ENCODE assay signal across 9 cellular contexts in genomic region chr3:111691293-111691909, GRCh38. TPM values are rescaled to one million over a fixed set of nuclear protein-coding genes. Genes with fewer than 3 reads are reported as not detected.
A peak's percentile ranks its signal among the peaks of the same experiment; 100 is the strongest.
DNase-seq lines count a peak whose midpoint lies in the region; ATAC-seq and TF ChIP-seq lines count a peak whose summit lies in the region.
"Had no signal": no experiment of that assay in that cellular context is flagged by ENCODE, and none has a peak within 500 bp of the region (broad histone marks: within the 10 kb centered on the region; RNA-seq: fewer than 3 reads in every experiment).

No MANE protein-coding gene starts in this region.

- no peaks in the 10 kb centered on the region for H3K4me1 ChIP-seq in gastroesophageal sphincter
- H3K4me1 ChIP-seq: SJCRH30 had no signal

- H3K4me3 ChIP-seq in gastroesophageal sphincter, result no peak overlapping the region
- H3K4me3 ChIP-seq: SJCRH30 had no signal

- H3K9me3 ChIP-seq in gastroesophageal sphincter, result no peaks in the 10 kb centered on the region
- H3K9me3 ChIP-seq: SJCRH30 had no signal

- H3K27me3 ChIP-seq in gastroesophageal sphincter, result no peaks in the 10 kb centered on the region
- H3K27me3 ChIP-seq: SJCRH30 had no signal

- H3K27ac ChIP-seq in gastroesophageal sphincter, result no peak overlapping the region
- H3K27ac ChIP-seq: SJCRH30 had no signal

- WGBS in gastroesophageal sphincter (ENCODE audit: low coverage in 1 of 2), 2 donors, result 32 to 46% methylated on average over 2 of the region's 2 CpGs

- no peak for TF ChIP-seq EP300 in gastroesophageal sphincter (IDR thresholded peaks at IDR 0.05)

- peak; percentile 65 for DNase-seq in Daoy (ENCODE audit: low read depth)
- DNase-seq in HT1080 (ENCODE audit: low read depth), result peak; percentile 61
- DNase-seq in SKM-1 (lab: John Stamatoyannopoulos, UW; ENCODE audit: unreplicated experiment), result peak; percentile 23
- peak; percentile 71 for DNase-seq in superior temporal gyrus (ENCODE audit: extremely low spot score)
- no peak for DNase-seq in GOT3 (lab: John Stamatoyannopoulos, UW)

- TF ChIP-seq CTCF in gastroesophageal sphincter (IDR thresholded peaks at IDR 0.05), result peak in 3 of 4 experiments; percentile 9 to 41 (median 34)

- no peaks in the 10 kb centered on the region for H3K36me3 ChIP-seq in gastroesophageal sphincter
- H3K36me3 ChIP-seq: SJCRH30 had no signal

- ATAC-seq in gastroesophageal sphincter (no peak), GM19467 (IDR thresholded peaks at IDR 0.05; ENCODE audit: unreplicated experiment) (no peak), GM21423 (IDR thresholded peaks at IDR 0.05; ENCODE audit: unreplicated experiment) (no peak)

- TF ChIP-seq POLR2A in gastroesophageal sphincter (IDR thresholded peaks at IDR 0.05), result no peak

RNA-seq across cellular contexts. Expression of gene PLCXD2, which starts 16.9 kb away (rescaled TPM):
- 2.4 and 4.2 TPM in 2 replicates for total RNA-seq in Daoy (2014; rRNA removed; shearing (Covaris generic))
- 3.8 and 4.2 TPM in 2 replicates for total RNA-seq in HT1080 (2014; rRNA removed; shearing (Covaris generic))
- polyA plus RNA-seq in HT1080 (2015; cell fraction: cytosol; rRNA removed), result 2.3 and 2.6 TPM in 2 replicates
- polyA plus RNA-seq in HT1080 (2015; cell fraction: nucleus; rRNA removed), result 7.6 and 8.9 TPM in 2 replicates
- total RNA-seq in gastroesophageal sphincter, result 1 to 10 TPM in 1 of 4 donors, under 1 TPM in 3; 0.40 to 1.1 (median 0.50) TPM
